Comparison of ENCODE assay signal across 15 cellular contexts in the genomic region with DNA sequence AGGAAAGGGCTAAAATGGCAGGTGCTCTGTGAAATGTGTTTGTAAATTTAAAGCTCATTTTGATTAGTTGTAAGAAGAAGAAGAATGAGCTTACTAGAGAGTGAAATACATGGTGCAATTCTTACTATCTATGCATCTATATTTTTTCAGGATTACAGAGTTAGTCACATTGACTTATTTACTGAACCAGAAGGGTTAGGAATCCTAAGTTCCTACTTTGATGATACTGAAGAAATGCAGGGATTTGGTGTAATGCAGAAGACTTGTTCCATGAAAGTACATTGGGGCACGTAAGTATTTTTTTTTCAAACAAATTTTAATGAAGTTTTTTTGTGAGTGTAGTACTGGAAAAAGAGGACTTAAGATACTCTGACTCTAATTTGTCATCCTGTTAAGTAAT.
DNase-seq lines count a peak whose midpoint lies in the region; ATAC-seq and TF ChIP-seq lines count a peak whose summit lies in the region.
"Had no signal": no experiment of that assay in that cellular context is flagged by ENCODE, and none has a peak within 500 bp of the region (broad histone marks: within the 10 kb centered on the region; RNA-seq: fewer than 3 reads in every experiment).

No MANE protein-coding gene starts in this region.

- CTCF ChIA-PET in activated CD8-positive, alpha-beta T cell treated with anti-CD3 and anti-CD28 coated beads for 36 hours (lab: Charles Lee), result interaction anchor here (1.8 kb wide), 1 partner anchor 14 kb away, joined by 3 read pairs; no protein-coding TSS in a partner anchor
- CTCF ChIA-PET in activated CD8-positive, alpha-beta T cell treated with anti-CD3 and anti-CD28 coated beads, Interleukin-2, amount 10 ng/mL, durations not matched to agents 7 days and 5 days (lab: Charles Lee), result interaction anchor here (0.6 to 3.5 kb wide), 4 partner anchors 16 to 84 kb away, joined by 3 to 19 read pairs (median 4); no protein-coding TSS in a partner anchor
- CTCF ChIA-PET in HEK293T (lab: Yijun Ruan, JAX), result interaction anchor here (0.6 kb wide), 1 partner anchor 55 kb away, joined by 3 read pairs; no protein-coding TSS in a partner anchor

- H3K27me3 Mint-ChIP-seq in activated CD8-positive, alpha-beta T cell treated with anti-CD3 and anti-CD28 coated beads for 36 hours, result no peaks in the 10 kb centered on the region
- no peaks in the 10 kb centered on the region for H3K27me3 Mint-ChIP-seq in activated CD8-positive, alpha-beta T cell treated with anti-CD3 and anti-CD28 coated beads, Interleukin-2, amount 10 ng/mL, durations not matched to agents 7 days and 5 days (ENCODE audit: low read depth)

- peaks cover 56% of the 10 kb centered on the region for H3K36me3 Mint-ChIP-seq in activated CD8-positive, alpha-beta T cell treated with anti-CD3 and anti-CD28 coated beads for 36 hours (ENCODE audit: low read depth)
- peaks cover 80% of the 10 kb centered on the region for H3K36me3 Mint-ChIP-seq in activated CD8-positive, alpha-beta T cell treated with anti-CD3 and anti-CD28 coated beads, Interleukin-2, amount 10 ng/mL, durations not matched to agents 7 days and 5 days (ENCODE audit: low read depth)

- peak overlapping the region; percentile 27 for H3K27ac Mint-ChIP-seq in activated CD8-positive, alpha-beta T cell treated with anti-CD3 and anti-CD28 coated beads for 36 hours
- no peak overlapping the region for H3K27ac Mint-ChIP-seq in activated CD8-positive, alpha-beta T cell treated with anti-CD3 and anti-CD28 coated beads, Interleukin-2, amount 10 ng/mL, durations not matched to agents 7 days and 5 days

- DNase-seq in activated CD8-positive, alpha-beta T cell treated with anti-CD3 and anti-CD28 coated beads for 36 hours, result no peak
- DNase-seq in activated CD8-positive, alpha-beta T cell treated with anti-CD3 and anti-CD28 coated beads, Interleukin-2, amount 10 ng/mL, durations not matched to agents 7 days and 5 days, result no peak
- peak; percentile 12 for DNase-seq in ELR (ENCODE audit: low read depth)
- peak; percentile 27 for DNase-seq in fibroblast of mammary gland (ENCODE audit: low read depth)
- DNase-seq in NCI-H345 treated with DMSO at 0.1 percent for 48 hours (lab: John Stamatoyannopoulos, UW; ENCODE audit: unreplicated experiment), result no peak
- no peak for DNase-seq in HEK293T (ENCODE audit: extremely low spot score)
- DNase-seq: 8988T; NCI-H1417; NCI-H187 treated with DMSO at 0.1 percent for 48 hours; NCI-H446; NK-92 treated with Interleukin-12 subunit alpha and Interleukin-12 subunit beta, amount 100 ng/mL, for 24 hours; RPMI8226 had no signal

- H3K4me3 Mint-ChIP-seq in activated CD8-positive, alpha-beta T cell treated with anti-CD3 and anti-CD28 coated beads for 36 hours, result no peak overlapping the region
- H3K4me3 Mint-ChIP-seq in activated CD8-positive, alpha-beta T cell treated with anti-CD3 and anti-CD28 coated beads, Interleukin-2, amount 10 ng/mL, durations not matched to agents 7 days and 5 days, result no peak overlapping the region

- H3K4me3 ChIP-seq in fibroblast of mammary gland (ENCODE audit: control insufficient read depth, low read depth, low read length), result no peak overlapping the region

- H3K27ac ChIP-seq in VCaP, result peak overlapping the region; percentile 25
- H3K27ac ChIP-seq: C4-2B had no signal

- no peak for ATAC-seq in activated CD8-positive, alpha-beta T cell treated with anti-CD3 and anti-CD28 coated beads for 36 hours
- no peak for ATAC-seq in activated CD8-positive, alpha-beta T cell treated with anti-CD3 and anti-CD28 coated beads, Interleukin-2, amount 10 ng/mL, durations not matched to agents 7 days and 5 days
- no peak for ATAC-seq in HG02840 (IDR thresholded peaks at IDR 0.05; ENCODE audit: low FRiP score, unreplicated experiment)

- peaks cover 77% of the 10 kb centered on the region for H3K4me1 Mint-ChIP-seq in activated CD8-positive, alpha-beta T cell treated with anti-CD3 and anti-CD28 coated beads for 36 hours (ENCODE audit: low read depth)
- peaks cover 56% of the 10 kb centered on the region for H3K4me1 Mint-ChIP-seq in activated CD8-positive, alpha-beta T cell treated with anti-CD3 and anti-CD28 coated beads, Interleukin-2, amount 10 ng/mL, durations not matched to agents 7 days and 5 days (ENCODE audit: low read depth)

- POLR2A ChIA-PET in activated CD8-positive, alpha-beta T cell treated with anti-CD3 and anti-CD28 coated beads for 36 hours (lab: Charles Lee), result interaction anchor here (1.4 to 2.8 kb wide), 3 partner anchors 8 to 16 kb away, joined by 3 to 15 read pairs (median 3); no protein-coding TSS in a partner anchor
- POLR2A ChIA-PET in activated CD8-positive, alpha-beta T cell treated with anti-CD3 and anti-CD28 coated beads, Interleukin-2, amount 10 ng/mL, durations not matched to agents 7 days and 5 days (lab: Charles Lee), result interaction anchor here (1.4 kb wide), 1 partner anchor 9 kb away, joined by 5 read pairs; no protein-coding TSS in a partner anchor
- POLR2A ChIA-PET in HEK293T (lab: Yijun Ruan, JAX), result no interaction called here

- intact Hi-C loops in activated CD8-positive, alpha-beta T cell treated with anti-CD3 and anti-CD28 coated beads for 36 hours (cut with micrococcal nuclease), result no loop called here

- no peak for TF ChIP-seq CTCF in activated CD8-positive, alpha-beta T cell treated with anti-CD3 and anti-CD28 coated beads for 36 hours (IDR thresholded peaks at IDR 0.05)
- TF ChIP-seq CTCF in VCaP (conservative IDR thresholded peaks at IDR 0.05), result no peak
- no peak for TF ChIP-seq CTCF in fibroblast of mammary gland (conservative IDR thresholded peaks at IDR 0.05; ENCODE audit: control insufficient read depth, insufficient read depth, low read depth, low read length)

- no peaks in the 10 kb centered on the region for H3K9me3 Mint-ChIP-seq in activated CD8-positive, alpha-beta T cell treated with anti-CD3 and anti-CD28 coated beads for 36 hours
- H3K9me3 Mint-ChIP-seq in activated CD8-positive, alpha-beta T cell treated with anti-CD3 and anti-CD28 coated beads, Interleukin-2, amount 10 ng/mL, durations not matched to agents 7 days and 5 days (ENCODE audit: insufficient read depth), result no peaks in the 10 kb centered on the region

TF ChIP-seq in HEK293T, 16 proteins besides CTCF, POLR2A, EP300 and RAD21:
- TF ChIP-seq FOXK2 (IDR thresholded peaks at IDR 0.05) (no peak), FOXA1 (IDR thresholded peaks at IDR 0.05) (no peak), HDGF (IDR thresholded peaks at IDR 0.05; ENCODE audit: borderline replicate concordance) (no peak), ZNF384 (IDR thresholded peaks at IDR 0.05) (no peak), TARDBP (IDR thresholded peaks at IDR 0.05) (no peak), SUZ12 (IDR thresholded peaks at IDR 0.05) (no peak), BHLHE40 (IDR thresholded peaks at IDR 0.05; ENCODE audit: borderline replicate concordance) (no peak), SP1 (IDR thresholded peaks at IDR 0.05) (no peak), ARNT (IDR thresholded peaks at IDR 0.05) (no peak), CTBP1 (IDR thresholded peaks at IDR 0.05; ENCODE audit: borderline replicate concordance) (no peak), L3MBTL2 (conservative IDR thresholded peaks at IDR 0.05) (no peak), ELF4 (IDR thresholded peaks at IDR 0.05) (no peak), FOXM1 (IDR thresholded peaks at IDR 0.05; ENCODE audit: borderline replicate concordance) (no peak), NFRKB (IDR thresholded peaks at IDR 0.05) (no peak), LEF1 (IDR thresholded peaks at IDR 0.05; ENCODE audit: borderline replicate concordance) (no peak)
- TF ChIP-seq, protein P1, sequence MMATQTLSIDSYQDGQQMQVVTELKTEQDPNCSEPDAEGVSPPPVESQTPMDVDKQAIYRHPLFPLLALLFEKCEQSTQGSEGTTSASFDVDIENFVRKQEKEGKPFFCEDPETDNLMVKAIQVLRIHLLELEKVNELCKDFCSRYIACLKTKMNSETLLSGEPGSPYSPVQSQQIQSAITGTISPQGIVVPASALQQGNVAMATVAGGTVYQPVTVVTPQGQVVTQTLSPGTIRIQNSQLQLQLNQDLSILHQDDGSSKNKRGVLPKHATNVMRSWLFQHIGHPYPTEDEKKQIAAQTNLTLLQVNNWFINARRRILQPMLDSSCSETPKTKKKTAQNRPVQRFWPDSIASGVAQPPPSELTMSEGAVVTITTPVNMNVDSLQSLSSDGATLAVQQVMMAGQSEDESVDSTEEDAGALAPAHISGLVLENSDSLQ (IDR thresholded peaks at IDR 0.05), result no peak
TF ChIP-seq in HEK293T: peak in this region for 0.

Comparison
In these comparisons a context has a peak if more than half of its experiments do, and no peak if none do; other contexts are left out.
1. DNase-seq: peak in ELR (single experiment) and fibroblast of mammary gland (single experiment); none in activated CD8-positive, alpha-beta T cell treated with anti-CD3 and anti-CD28 coated beads for 36 hours (single experiment), activated CD8-positive, alpha-beta T cell treated with anti-CD3 and anti-CD28 coated beads, Interleukin-2, amount 10 ng/mL, durations not matched to agents 7 days and 5 days (single experiment), NCI-H345 treated with DMSO at 0.1 percent for 48 hours (single experiment) and HEK293T (single experiment).